2 cellular contexts compared by ENCODE assay signal in genomic region chr12:1945502-1945901, GRCh38. TPM values are rescaled to one million over a fixed set of nuclear protein-coding genes. Genes with fewer than 3 reads are reported as not detected.
"Had no signal": no experiment of that assay in that cellular context is flagged by ENCODE, and none has a peak within 500 bp of the region (broad histone marks: within the 10 kb centered on the region; RNA-seq: fewer than 3 reads in every experiment).

No MANE protein-coding gene starts in this region.

RNA-seq across cellular contexts. Expression of gene CACNA2D4, which starts 27.1 kb away (rescaled TPM):
- total RNA-seq: lung microvascular endothelial cell had no signal
- polyA plus RNA-seq: mammary epithelial cell had no signal
